Comparison of ENCODE assay signal across 26 cellular contexts in genomic region chr13:92682832-92683517, GRCh38.
"Had no signal": no experiment of that assay in that cellular context is flagged by ENCODE, and none has a peak within 500 bp of the region (broad histone marks: within the 10 kb centered on the region; RNA-seq: fewer than 3 reads in every experiment).

No MANE protein-coding gene starts in this region.

- ATAC-seq: gastrocnemius medialis; left lobe of liver; lower lobe of right lung; natural killer cell treated with Interleukin-12 subunit alpha and Interleukin-12 subunit beta and Interleukin-15 and Interleukin-18, amount 100 ng/mL, for 72 hours; pancreas; right lobe of liver; stimulated activated effector memory CD8-positive, alpha-beta T cell treated with anti-CD3 and anti-CD28 coated beads, Interleukin-12 subunit alpha, Interleukin-12 subunit beta, amount 100 ng/mL, for 72 hours; stimulated activated naive CD8-positive, alpha-beta T cell treated with anti-CD3 and anti-CD28 coated beads, Interleukin-15, Interleukin-2, amounts not matched to agents 100 U/mL and 50 U/mL, for 24 hours had no signal

- H3K9me3 ChIP-seq: colonic mucosa, gastrocnemius medialis, lower lobe of right lung, pancreas, right lobe of liver, suprapubic skin, tibial artery, upper lobe of left lung, uterus had no signal

- H3K4me3 ChIP-seq: colonic mucosa, gastrocnemius medialis, hepatocyte, lower lobe of right lung, pancreas, right lobe of liver, suprapubic skin, tibial artery, upper lobe of left lung, uterus had no signal

- H3K4me3 Mint-ChIP-seq: endodermal cell; memory B cell; natural killer cell treated with Interleukin-12 subunit alpha and Interleukin-12 subunit beta and Interleukin-15 and Interleukin-18, amount 100 ng/mL, for 72 hours; stimulated activated effector memory CD8-positive, alpha-beta T cell treated with anti-CD3 and anti-CD28 coated beads, Interleukin-12 subunit alpha, Interleukin-12 subunit beta, amount 100 ng/mL, for 72 hours had no signal

- H3K27me3 Mint-ChIP-seq: memory B cell; natural killer cell treated with Interleukin-12 subunit alpha and Interleukin-12 subunit beta and Interleukin-15 and Interleukin-18, amount 100 ng/mL, for 72 hours; progenitor cell of endocrine pancreas had no signal

- H3K27ac Mint-ChIP-seq: endodermal cell; memory B cell; natural killer cell treated with Interleukin-12 subunit alpha and Interleukin-12 subunit beta and Interleukin-15 and Interleukin-18, amount 100 ng/mL, for 72 hours; progenitor cell of endocrine pancreas; stimulated activated effector memory CD8-positive, alpha-beta T cell treated with anti-CD3 and anti-CD28 coated beads, Interleukin-12 subunit alpha, Interleukin-12 subunit beta, amount 100 ng/mL, for 72 hours had no signal

- DNase-seq: colonic mucosa; dermis blood vessel endothelial cell; effector CD4-positive, alpha-beta T cell; endodermal cell; erythroblast; gastrocnemius medialis; glutamatergic neuron; kidney; lower lobe of right lung; midbrain; occipital lobe; pancreas; right lobe of liver; stimulated activated CD4-positive, alpha-beta T cell treated with anti-CD3 and anti-CD28 coated beads, Interleukin-4, amount 100 ng/mL, for 1 hour; stimulated activated CD8-positive, alpha-beta memory T cell treated with anti-CD3 and anti-CD28 coated beads, Interleukin-4, amount 100 ng/mL, for 48 hours; stimulated activated naive CD8-positive, alpha-beta T cell treated with anti-CD3 and anti-CD28 coated beads, Interleukin-15, Interleukin-2, amounts not matched to agents 100 U/mL and 50 U/mL, for 24 hours; tibial artery; upper lobe of left lung; uterus had no signal

- H3K27me3 ChIP-seq: colonic mucosa, gastrocnemius medialis, hepatocyte, pancreas, right lobe of liver, suprapubic skin, tibial artery, upper lobe of left lung, uterus had no signal

- H3K36me3 ChIP-seq: colonic mucosa, gastrocnemius medialis, lower lobe of right lung, pancreas, right lobe of liver, suprapubic skin, tibial artery, upper lobe of left lung, uterus had no signal

- H3K9me3 Mint-ChIP-seq: endodermal cell had no signal

- H3K4me1 ChIP-seq: colonic mucosa, gastrocnemius medialis, lower lobe of right lung, pancreas, right lobe of liver, suprapubic skin, tibial artery, upper lobe of left lung, uterus had no signal

- H3K4me1 Mint-ChIP-seq: memory B cell; stimulated activated effector memory CD8-positive, alpha-beta T cell treated with anti-CD3 and anti-CD28 coated beads, Interleukin-12 subunit alpha, Interleukin-12 subunit beta, amount 100 ng/mL, for 72 hours had no signal

- H3K36me3 Mint-ChIP-seq: memory B cell; stimulated activated effector memory CD8-positive, alpha-beta T cell treated with anti-CD3 and anti-CD28 coated beads, Interleukin-12 subunit alpha, Interleukin-12 subunit beta, amount 100 ng/mL, for 72 hours had no signal

- H3K27ac ChIP-seq: colonic mucosa, gastrocnemius medialis, hepatocyte, lower lobe of right lung, pancreas, right lobe of liver, suprapubic skin, tibial artery, upper lobe of left lung, uterus had no signal
